ENCODE assay signal across 8 cellular contexts in the genomic region with DNA sequence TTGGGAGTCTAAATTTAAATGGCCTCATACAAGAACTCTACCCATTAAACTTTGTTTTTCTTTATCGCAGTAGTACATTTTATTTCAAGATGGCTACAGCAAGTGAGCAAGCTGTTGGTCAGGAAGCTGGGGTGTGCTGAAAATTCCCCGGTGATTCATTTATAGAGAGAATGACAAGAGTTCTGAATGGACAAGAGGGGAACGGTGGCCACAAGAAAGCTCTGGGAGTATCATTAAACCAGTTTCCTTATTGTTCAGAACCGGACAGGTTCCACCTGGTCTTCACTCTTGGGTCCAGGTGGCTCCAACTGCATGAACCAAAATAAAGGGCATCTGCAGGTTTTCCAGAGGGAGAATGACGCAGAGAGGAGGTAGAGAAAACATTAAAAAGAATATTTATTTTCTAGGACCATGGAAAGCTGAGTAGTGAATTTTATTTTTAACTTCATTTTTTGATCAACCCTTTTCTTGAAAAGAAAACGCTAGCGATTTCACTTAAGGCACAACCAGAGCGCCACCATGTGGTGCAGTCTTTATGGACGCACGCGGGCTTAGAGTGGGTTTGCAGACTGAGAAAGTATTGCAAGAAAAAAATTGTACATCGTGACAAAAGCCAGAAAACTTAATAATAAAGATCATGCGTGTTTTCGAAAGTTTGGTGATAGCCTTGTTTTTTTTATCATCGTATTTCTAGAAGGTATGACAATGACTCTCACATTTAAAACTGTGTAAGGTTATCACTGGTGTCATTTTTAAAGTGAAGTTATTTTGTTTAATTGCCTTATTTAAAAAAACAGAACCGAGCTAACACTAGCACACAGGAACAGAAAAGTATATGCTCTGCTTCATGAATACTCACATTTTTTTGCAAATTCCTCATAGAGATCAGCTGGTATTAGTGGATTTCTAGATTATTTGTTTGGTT.
A peak's percentile ranks its signal among the peaks of the same experiment; 100 is the strongest.
DNase-seq lines count a peak whose midpoint lies in the region; ATAC-seq and TF ChIP-seq lines count a peak whose summit lies in the region.

No MANE protein-coding gene starts in this region.

- no peaks in the 10 kb centered on the region for H3K79me2 ChIP-seq in Loucy (ENCODE audit: insufficient read depth, low read length)

- peak; percentile 4 for DNase-seq in GM04504 (ENCODE audit: low read depth)
- peak; percentile 64 for DNase-seq in SK-MEL-5 (ENCODE audit: low read depth, low spot score)
- DNase-seq in fibroblast of peridontal ligament (ENCODE audit: extremely low read depth): peak; percentile 42
- peak; percentile 38 for DNase-seq in omental fat pad (ENCODE audit: low spot score)
- DNase-seq in esophagus squamous epithelium (lab: John Stamatoyannopoulos, UW): no peak
- DNase-seq in naive thymus-derived CD4-positive, alpha-beta T cell: no peak

- POLR2A ChIA-PET in naive thymus-derived CD4-positive, alpha-beta T cell (lab: Charles Lee): no interaction called here

- H3K9me3 ChIP-seq in Loucy (ENCODE audit: insufficient read depth, low read depth, low read length): no peaks in the 10 kb centered on the region
- H3K9me3 ChIP-seq in esophagus squamous epithelium: no peaks in the 10 kb centered on the region
- H3K9me3 ChIP-seq in naive thymus-derived CD4-positive, alpha-beta T cell (ENCODE audit: control insufficient read depth in 2 of 3, low read length in 3 of 3): no peaks in the 10 kb centered on the region

- no peak for TF ChIP-seq POLR2A in esophagus squamous epithelium (IDR thresholded peaks at IDR 0.05)

- peaks cover 0 to 26% (median 3%) of the 10 kb centered on the region in 11 donors for H3K9me3 Mint-ChIP-seq in naive thymus-derived CD4-positive, alpha-beta T cell

- no peak overlapping the region for H2AFZ ChIP-seq in Loucy (ENCODE audit: low read length)

- H3K9me2 ChIP-seq in Loucy (replicated peaks; ENCODE audit: low read depth, low read length): no peaks in the 10 kb centered on the region

- H3K27me3 Mint-ChIP-seq in naive thymus-derived CD4-positive, alpha-beta T cell: no peaks in the 10 kb centered on the region

- no peak overlapping the region for H3K27ac ChIP-seq in esophagus squamous epithelium
- no peak overlapping the region for H3K27ac ChIP-seq in naive thymus-derived CD4-positive, alpha-beta T cell (ENCODE audit: low read depth, low read length)

- H3K4me2 ChIP-seq in Loucy (ENCODE audit: low read depth, low read length, poor library complexity, severe bottlenecking): no peak overlapping the region

- 22 to 25% methylated on average over 16 of the region's 16 CpGs for WGBS in esophagus squamous epithelium, 2 donors

- ATAC-seq in GM21825 (IDR thresholded peaks at IDR 0.05; ENCODE audit: unreplicated experiment) (peak; percentile 55), omental fat pad (ENCODE audit: low FRiP score) (no peak)
- ATAC-seq in naive thymus-derived CD4-positive, alpha-beta T cell: no peak

- no peak overlapping the region for H3K4me3 Mint-ChIP-seq in naive thymus-derived CD4-positive, alpha-beta T cell

- H3K4me1 Mint-ChIP-seq in naive thymus-derived CD4-positive, alpha-beta T cell: no peaks in the 10 kb centered on the region

- no peaks in the 10 kb centered on the region for H3K4me1 ChIP-seq in Loucy (ENCODE audit: insufficient read depth, low read length, poor library complexity, severe bottlenecking)
- no peaks in the 10 kb centered on the region for H3K4me1 ChIP-seq in esophagus squamous epithelium
- no peaks in the 10 kb centered on the region for H3K4me1 ChIP-seq in naive thymus-derived CD4-positive, alpha-beta T cell (ENCODE audit: control insufficient read depth in 2 of 2, insufficient read depth in 2 of 2, low read length in 2 of 2)

- intact Hi-C loops in esophagus squamous epithelium (cut with DNase I): no loop called here
- intact Hi-C loops in naive thymus-derived CD4-positive, alpha-beta T cell (cut with micrococcal nuclease): loop anchor here in 1 of 2 donors (10.0 kb wide), 2 partner anchors 62 to 198 kb away; no protein-coding TSS in a partner anchor

- TF ChIP-seq CTCF in Loucy (conservative IDR thresholded peaks at IDR 0.05; ENCODE audit: low read length) (peak; percentile 43), omental fat pad (IDR thresholded peaks at IDR 0.05) (no peak), esophagus squamous epithelium (IDR thresholded peaks at IDR 0.05) (peak in 3 of 6 experiments; percentile 32 to 43 (median 41))

- no peak overlapping the region for H3K4me3 ChIP-seq in Loucy (ENCODE audit: low read length, poor library complexity, severe bottlenecking)
- no peak overlapping the region for H3K4me3 ChIP-seq in esophagus squamous epithelium
- H3K4me3 ChIP-seq in naive thymus-derived CD4-positive, alpha-beta T cell (ENCODE audit: low read length): no peak overlapping the region

- no peak overlapping the region for H3K9ac ChIP-seq in Loucy (ENCODE audit: low read depth, low read length, poor library complexity, severe bottlenecking)

- no peaks in the 10 kb centered on the region for H3K36me3 Mint-ChIP-seq in naive thymus-derived CD4-positive, alpha-beta T cell

- no peaks in the 10 kb centered on the region for H3K36me3 ChIP-seq in Loucy (ENCODE audit: insufficient read depth, low read length)
- no peaks in the 10 kb centered on the region for H3K36me3 ChIP-seq in esophagus squamous epithelium
- no peaks in the 10 kb centered on the region for H3K36me3 ChIP-seq in naive thymus-derived CD4-positive, alpha-beta T cell (ENCODE audit: control insufficient read depth in 2 of 3, insufficient read depth in 3 of 3, low read length in 3 of 3)

- H4K20me1 ChIP-seq in Loucy (ENCODE audit: insufficient read depth, low read length, poor library complexity, severe bottlenecking): no peaks in the 10 kb centered on the region

- H3K27me3 ChIP-seq in Loucy (ENCODE audit: insufficient read depth, low read length, poor library complexity, severe bottlenecking) (no peaks in the 10 kb centered on the region), esophagus squamous epithelium (no peaks in the 10 kb centered on the region)
- H3K27me3 ChIP-seq in naive thymus-derived CD4-positive, alpha-beta T cell (ENCODE audit: control insufficient read depth in 2 of 2, insufficient read depth in 2 of 2, low read length in 2 of 2): no peaks in the 10 kb centered on the region

- no peaks in the 10 kb centered on the region for H3F3A ChIP-seq in Loucy (ENCODE audit: low read depth)

- in situ Hi-C loops in SK-MEL-5 (cut with HindIII; ENCODE audit: low pct_unique_long_range_greater_than_20kb, low sequenced_read_pairs): no loop called here

- H3K27ac Mint-ChIP-seq in naive thymus-derived CD4-positive, alpha-beta T cell: no peak overlapping the region

- CTCF ChIA-PET in naive thymus-derived CD4-positive, alpha-beta T cell (lab: Charles Lee): no interaction called here

Comparison
In these comparisons a context has a peak if more than half of its experiments do, and no peak if none do; other contexts are left out.
1. DNase-seq: peak in GM04504 (single experiment), SK-MEL-5 (single experiment), fibroblast of peridontal ligament (single experiment) and omental fat pad (single experiment); none in esophagus squamous epithelium (single experiment) and naive thymus-derived CD4-positive, alpha-beta T cell (0 of 9).